Comparison of ENCODE assay signal across 33 cellular contexts in genomic region chr6:33679761-33680160, GRCh38.
"Had no signal": no experiment of that assay in that cellular context is flagged by ENCODE, and none has a peak within 500 bp of the region (broad histone marks: within the 10 kb centered on the region; RNA-seq: fewer than 3 reads in every experiment).

No MANE protein-coding gene starts in this region.

- H3K4me1 ChIP-seq: esophagus squamous epithelium, gastroesophageal sphincter had no signal

- H3K4me3 ChIP-seq: coronary artery, dorsolateral prefrontal cortex, esophagus squamous epithelium, gastroesophageal sphincter, heart right ventricle, hepatocyte had no signal

- H3K4me2 ChIP-seq: hepatocyte had no signal

- H3K27ac ChIP-seq: brain microvascular endothelial cell, coronary artery, dorsolateral prefrontal cortex, epithelial cell of prostate, esophagus squamous epithelium, gastroesophageal sphincter, heart right ventricle, hepatocyte, WERI-Rb-1 had no signal

- H3K79me2 ChIP-seq: hepatocyte had no signal

- H3K9me3 Mint-ChIP-seq: activated B cell treated with CpG ODN at 0.5 μM for 24 hours; activated CD4-positive, alpha-beta memory T cell treated with anti-CD3 and anti-CD28 coated beads, Interleukin-2, amount 10 ng/mL, durations not matched to agents 7 days and 5 days; activated CD4-positive, alpha-beta T cell treated with anti-CD3 and anti-CD28 coated beads, Interleukin-2, amount 10 ng/mL, durations not matched to agents 7 days and 5 days; activated naive CD8-positive, alpha-beta T cell treated with anti-CD3 and anti-CD28 coated beads, Interleukin-2, amount 10 ng/mL, durations not matched to agents 7 days and 5 days; activated T-cell treated with anti-CD3 and anti-CD28 coated beads, Interleukin-2, amount 50 U/mL, for 24 hours; activated T-cell treated with anti-CD3 and anti-CD28 coated beads, Interleukin-2, amount 50 U/mL, for 72 hours; central memory CD8-positive, alpha-beta T cell; dendritic cell treated with granulocyte-macrophage colony-stimulating factor and Interleukin-4, amounts not matched to agents 40 ng/mL and 50 ng/mL, for 4 days; T-helper 2 cell treated with Interferon-gamma antibody and Interleukin-4, amounts not matched to agents 5 μg/mL and 100 μg/mL, for 36 hours had no signal

- ATAC-seq: activated CD4-positive, alpha-beta T cell treated with anti-CD3 and anti-CD28 coated beads for 36 hours; activated CD4-positive, CD25-positive, alpha-beta regulatory T cell treated with anti-CD3 and anti-CD28 coated beads, Interleukin-2, amount 50 U/mL, for 24 hours; activated T-cell treated with anti-CD3 and anti-CD28 coated beads, Interleukin-2, amount 50 U/mL, for 72 hours; gastroesophageal sphincter; heart right ventricle; T-helper 17 cell had no signal

- H3K27ac Mint-ChIP-seq: activated CD4-positive, alpha-beta memory T cell treated with anti-CD3 and anti-CD28 coated beads, Interleukin-2, amount 10 ng/mL, durations not matched to agents 7 days and 5 days; activated CD4-positive, alpha-beta T cell treated with anti-CD3 and anti-CD28 coated beads for 36 hours; activated CD4-positive, alpha-beta T cell treated with anti-CD3 and anti-CD28 coated beads, Interleukin-2, amount 10 ng/mL, durations not matched to agents 7 days and 5 days; activated naive CD8-positive, alpha-beta T cell treated with anti-CD3 and anti-CD28 coated beads, Interleukin-2, amount 10 ng/mL, durations not matched to agents 7 days and 5 days; activated T-cell treated with anti-CD3 and anti-CD28 coated beads, Interleukin-2, amount 50 U/mL, for 24 hours; activated T-cell treated with anti-CD3 and anti-CD28 coated beads, Interleukin-2, amount 50 U/mL, for 72 hours; dendritic cell treated with granulocyte-macrophage colony-stimulating factor and Interleukin-4, amounts not matched to agents 40 ng/mL and 50 ng/mL, for 4 days; T-helper 17 cell; T-helper 2 cell treated with Interferon-gamma antibody and Interleukin-4, amounts not matched to agents 5 μg/mL and 100 μg/mL, for 36 hours had no signal

- H3K36me3 ChIP-seq: brain microvascular endothelial cell had no signal

- H3K4me3 Mint-ChIP-seq: activated B cell treated with CpG ODN at 0.5 μM for 24 hours; activated CD4-positive, alpha-beta memory T cell treated with anti-CD3 and anti-CD28 coated beads, Interleukin-2, amount 10 ng/mL, durations not matched to agents 7 days and 5 days; activated CD4-positive, alpha-beta T cell treated with anti-CD3 and anti-CD28 coated beads for 36 hours; activated CD4-positive, alpha-beta T cell treated with anti-CD3 and anti-CD28 coated beads, Interleukin-2, amount 10 ng/mL, durations not matched to agents 7 days and 5 days; activated naive CD8-positive, alpha-beta T cell treated with anti-CD3 and anti-CD28 coated beads, Interleukin-2, amount 10 ng/mL, durations not matched to agents 7 days and 5 days; activated T-cell treated with anti-CD3 and anti-CD28 coated beads, Interleukin-2, amount 50 U/mL, for 24 hours; activated T-cell treated with anti-CD3 and anti-CD28 coated beads, Interleukin-2, amount 50 U/mL, for 72 hours; central memory CD8-positive, alpha-beta T cell; dendritic cell treated with granulocyte-macrophage colony-stimulating factor and Interleukin-4, amounts not matched to agents 40 ng/mL and 50 ng/mL, for 4 days; T-helper 17 cell; T-helper 2 cell treated with Interferon-gamma antibody and Interleukin-4, amounts not matched to agents 5 μg/mL and 100 μg/mL, for 36 hours had no signal

- H2AFZ ChIP-seq: hepatocyte had no signal

- H3K4me1 Mint-ChIP-seq: central memory CD8-positive, alpha-beta T cell had no signal

- H3K9me3 ChIP-seq: esophagus squamous epithelium, gastroesophageal sphincter, heart right ventricle had no signal

- H3K27me3 ChIP-seq: brain microvascular endothelial cell, dorsolateral prefrontal cortex, esophagus squamous epithelium, heart right ventricle, hepatocyte had no signal

- H3K27me3 Mint-ChIP-seq: activated B cell treated with CpG ODN at 0.5 μM for 24 hours; activated CD4-positive, alpha-beta memory T cell treated with anti-CD3 and anti-CD28 coated beads, Interleukin-2, amount 10 ng/mL, durations not matched to agents 7 days and 5 days; activated CD4-positive, alpha-beta T cell treated with anti-CD3 and anti-CD28 coated beads for 36 hours; activated CD4-positive, alpha-beta T cell treated with anti-CD3 and anti-CD28 coated beads, Interleukin-2, amount 10 ng/mL, durations not matched to agents 7 days and 5 days; activated naive CD8-positive, alpha-beta T cell treated with anti-CD3 and anti-CD28 coated beads, Interleukin-2, amount 10 ng/mL, durations not matched to agents 7 days and 5 days; activated T-cell treated with anti-CD3 and anti-CD28 coated beads, Interleukin-2, amount 50 U/mL, for 24 hours; central memory CD8-positive, alpha-beta T cell; dendritic cell treated with granulocyte-macrophage colony-stimulating factor and Interleukin-4, amounts not matched to agents 40 ng/mL and 50 ng/mL, for 4 days; T-helper 17 cell had no signal

- DNase-seq: activated B cell treated with CpG ODN at 0.5 μM for 24 hours; activated CD4-positive, alpha-beta memory T cell treated with anti-CD3 and anti-CD28 coated beads, Interleukin-2, amount 10 ng/mL, durations not matched to agents 7 days and 5 days; activated CD4-positive, alpha-beta T cell treated with anti-CD3 and anti-CD28 coated beads for 36 hours; activated CD4-positive, alpha-beta T cell treated with anti-CD3 and anti-CD28 coated beads, Interleukin-2, amount 10 ng/mL, durations not matched to agents 7 days and 5 days; activated CD4-positive, alpha-beta T cell treated with anti-CD3 and anti-CD28 coated beads, Interleukin-2, amount 50 U/mL, for 4 hours; activated CD8-positive, alpha-beta memory T cell treated with anti-CD3 and anti-CD28 coated beads, Interleukin-2, amount 50 U/mL, for 48 hours; activated gamma-delta T cell; activated naive CD4-positive, alpha-beta T cell; activated naive CD4-positive, alpha-beta T cell treated with anti-CD3 and anti-CD28 coated beads, Interleukin-2, amount 50 U/mL, for 16 hours; activated naive CD8-positive, alpha-beta T cell treated with anti-CD3 and anti-CD28 coated beads, Interleukin-2, amount 10 ng/mL, durations not matched to agents 7 days and 5 days; activated T-cell treated with anti-CD3 and anti-CD28 coated beads for 4 hours; activated T-cell treated with anti-CD3 and anti-CD28 coated beads, Interleukin-2, amount 50 U/mL, for 24 hours; activated T-cell treated with anti-CD3 and anti-CD28 coated beads, Interleukin-2, amount 50 U/mL, for 72 hours; amniotic stem cell; anterior cingulate cortex; brain microvascular endothelial cell; dorsolateral prefrontal cortex; effector memory CD4-positive, alpha-beta T cell; esophagus squamous epithelium; foreskin melanocyte; heart right ventricle; T-helper 1 cell; T-helper 17 cell; T1000; WERI-Rb-1 had no signal
